8 cellular contexts compared by ENCODE assay signal in genomic region chr17:15683824-15684478, GRCh38. TPM values are rescaled to one million over a fixed set of nuclear protein-coding genes. Genes with fewer than 3 reads are reported as not detected.
DNase-seq lines count a peak whose midpoint lies in the region; ATAC-seq and TF ChIP-seq lines count a peak whose summit lies in the region.
"Not testable (repeated sequence)": the region's sequence is repeated elsewhere in the genome, so short reads cannot be mapped to it uniquely, and the experiment has no call there.

TRIM16 (minus strand) TSS chr17:15684311; CDS start chr17:15651609, 32,702 bp downstream.

- TF ChIP-seq CTCF in GM12864 (IDR thresholded peaks at IDR 0.05; ENCODE audit: low read depth, low read length, missing control alignments): not testable (repeated sequence)
- TF ChIP-seq CTCF in osteocyte (IDR thresholded peaks at IDR 0.05): peak; percentile 50

- H3K4me1 Mint-ChIP-seq in activated naive CD8-positive, alpha-beta T cell treated with anti-CD3 and anti-CD28 coated beads, Interleukin-2, amount 10 ng/mL, durations not matched to agents 7 days and 5 days: peaks cover 24% of the 10 kb centered on the region
- peaks cover 11% of the 10 kb centered on the region for H3K4me1 Mint-ChIP-seq in osteocyte (ENCODE audit: unreplicated experiment)

- POLR2A ChIA-PET in activated naive CD8-positive, alpha-beta T cell treated with anti-CD3 and anti-CD28 coated beads, Interleukin-2, amount 10 ng/mL, durations not matched to agents 7 days and 5 days (lab: Charles Lee): not testable (repeated sequence)

- peak within 1 kb of the TSS; percentile 71 for H3K27ac Mint-ChIP-seq in activated naive CD8-positive, alpha-beta T cell treated with anti-CD3 and anti-CD28 coated beads, Interleukin-2, amount 10 ng/mL, durations not matched to agents 7 days and 5 days
- H3K27ac Mint-ChIP-seq in osteocyte (ENCODE audit: unreplicated experiment): peak within 1 kb of the TSS; percentile 90

- peak within 1 kb of the TSS; percentile 90 for H3K4me3 Mint-ChIP-seq in activated naive CD8-positive, alpha-beta T cell treated with anti-CD3 and anti-CD28 coated beads, Interleukin-2, amount 10 ng/mL, durations not matched to agents 7 days and 5 days
- H3K4me3 Mint-ChIP-seq in osteocyte (ENCODE audit: unreplicated experiment): peak within 1 kb of the TSS; percentile 95

- intact Hi-C loops in Right ventricle myocardium inferior (cut with DNase I): not testable (repeated sequence)

- ATAC-seq in HG02588 (IDR thresholded peaks at IDR 0.05; ENCODE audit: unreplicated experiment) (peak; percentile 87), Right ventricle myocardium inferior (peak; percentile 94)
- peak; percentile 94 for ATAC-seq in activated naive CD8-positive, alpha-beta T cell treated with anti-CD3 and anti-CD28 coated beads, Interleukin-2, amount 10 ng/mL, durations not matched to agents 7 days and 5 days (ENCODE audit: low read depth)

- H3K36me3 Mint-ChIP-seq in activated naive CD8-positive, alpha-beta T cell treated with anti-CD3 and anti-CD28 coated beads, Interleukin-2, amount 10 ng/mL, durations not matched to agents 7 days and 5 days; osteocyte (ENCODE audit: unreplicated experiment): not testable (repeated sequence)

- H3K9me3 Mint-ChIP-seq in activated naive CD8-positive, alpha-beta T cell treated with anti-CD3 and anti-CD28 coated beads, Interleukin-2, amount 10 ng/mL, durations not matched to agents 7 days and 5 days; osteocyte (ENCODE audit: unreplicated experiment): not testable (repeated sequence)

- not testable (repeated sequence) for H3K27me3 Mint-ChIP-seq in activated naive CD8-positive, alpha-beta T cell treated with anti-CD3 and anti-CD28 coated beads, Interleukin-2, amount 10 ng/mL, durations not matched to agents 7 days and 5 days; osteocyte (ENCODE audit: unreplicated experiment)

- peak within 1 kb of the TSS; percentile 58 for H3K4me3 ChIP-seq in GM12864 (ENCODE audit: low read depth, low read length)

- DNase-seq in GM12864 (ENCODE audit: low read depth): not testable (repeated sequence)
- DNase-seq in NAMALWA (ENCODE audit: low spot score): peak; percentile 53
- DNase-seq in T follicular helper cell (ENCODE audit: low read depth): peak; percentile 77
- peak; percentile 81 for DNase-seq in activated naive CD8-positive, alpha-beta T cell treated with anti-CD3 and anti-CD28 coated beads, Interleukin-2, amount 10 ng/mL, durations not matched to agents 7 days and 5 days
- peak; percentile 93 for DNase-seq in Right ventricle myocardium inferior (ENCODE audit: missing footprints)
- peak; percentile 89 for DNase-seq in osteocyte (ENCODE audit: extremely low spot score, unreplicated experiment)
- DNase-seq in superior temporal gyrus (ENCODE audit: extremely low spot score): peak; percentile 89

RNA-seq across cellular contexts. Expression of gene TRIM16, which starts in this region (rescaled TPM):
- 1 to 10 TPM; 7.8 to 9.0 TPM for total RNA-seq in activated naive CD8-positive, alpha-beta T cell treated with anti-CD3 and anti-CD28 coated beads, Interleukin-2, amount 10 ng/mL, durations not matched to agents 7 days and 5 days
- 31.9 TPM for total RNA-seq in Right ventricle myocardium inferior
- 23.5 and 26.3 TPM in 2 replicates for total RNA-seq in osteocyte
